Comparison of ENCODE assay signal across 1 cellular context in the genomic region with DNA sequence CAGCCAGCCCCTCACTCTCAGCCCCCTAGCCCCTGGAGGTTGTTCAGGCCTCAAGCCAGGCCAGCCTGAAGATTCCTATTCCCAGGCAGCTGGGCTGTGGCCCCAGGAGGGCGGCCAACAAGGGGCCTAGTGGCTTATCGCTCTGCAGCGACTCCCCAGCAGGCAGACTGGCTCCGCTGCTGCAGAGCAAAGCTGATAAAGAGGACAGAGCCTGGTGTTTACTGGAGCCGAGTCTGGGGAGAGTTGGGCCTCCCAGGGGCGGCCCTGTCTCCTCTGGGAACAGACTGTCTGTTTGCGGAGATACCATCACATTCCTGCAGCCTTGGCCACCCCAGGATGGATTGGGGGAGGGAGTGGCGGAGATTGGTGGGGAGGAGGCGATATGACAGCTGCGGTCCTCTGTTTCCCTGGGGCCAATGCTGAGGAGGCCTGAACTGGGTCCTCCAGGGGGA.
TF ChIP-seq lines count a peak whose summit lies in the region.

No MANE protein-coding gene starts in this region.

TF ChIP-seq in H1, 55 proteins besides CTCF, POLR2A, EP300 and RAD21 (continued from another document):
- peak; percentile 66; the same call in 1 of the 2 replicates for TF ChIP-seq RBBP5 (IDR thresholded peaks at IDR 0.05; ENCODE audit: borderline replicate concordance, low read depth, low read length)
- 0 out of 2 replicates have a peak, but pooled peaks have one; percentile 16 for TF ChIP-seq TAF1 (IDR thresholded peaks at IDR 0.05; ENCODE audit: low read depth, low read length)
- TF ChIP-seq SIN3A (conservative IDR thresholded peaks at IDR 0.05 in 1 of 2, IDR thresholded peaks at IDR 0.05 in 1 of 2; ENCODE audit: low read depth in 1 of 2, low read length in 2 of 2): 0 out of 4 replicates have a peak, but pooled peaks of 1 of the 2 experiments have one; percentile 40
- TF ChIP-seq TBP (IDR thresholded peaks at IDR 0.05; ENCODE audit: low read depth, low read length): no peak
- no peak for TF ChIP-seq GABPA (IDR thresholded peaks at IDR 0.05; ENCODE audit: borderline replicate concordance, insufficient read depth, low read length)
- TF ChIP-seq CHD1 (IDR thresholded peaks at IDR 0.05; ENCODE audit: low read depth, low read length): no peak
- peak; percentile 73 for TF ChIP-seq TEAD4 (IDR thresholded peaks at IDR 0.05; ENCODE audit: low read depth, low read length)
- no peak for TF ChIP-seq BRCA1 (IDR thresholded peaks at IDR 0.05; ENCODE audit: low read depth, low read length)
- peak; percentile 55 for TF ChIP-seq ASH2L (IDR thresholded peaks at IDR 0.05; ENCODE audit: low read length)
TF ChIP-seq in H1: peak in this region for 5.
